ENCODE assay signal across 25 cellular contexts in genomic region chr1:107679518-107679917, GRCh38.
"Had no signal": no experiment of that assay in that cellular context is flagged by ENCODE, and none has a peak within 500 bp of the region (broad histone marks: within the 10 kb centered on the region; RNA-seq: fewer than 3 reads in every experiment).

No MANE protein-coding gene starts in this region.

- H3K36me3 ChIP-seq: brain microvascular endothelial cell, right atrium auricular region, tibial nerve had no signal

- H3K4me1 Mint-ChIP-seq: activated CD4-positive, alpha-beta memory T cell treated with anti-CD3 and anti-CD28 coated beads, Interleukin-2, amount 10 ng/mL, durations not matched to agents 7 days and 5 days; activated CD4-positive, alpha-beta T cell treated with anti-CD3 and anti-CD28 coated beads, Interleukin-2, amount 10 ng/mL, durations not matched to agents 7 days and 5 days; memory B cell; naive thymus-derived CD4-positive, alpha-beta T cell had no signal

- H3K27ac ChIP-seq: brain microvascular endothelial cell, coronary artery, dorsolateral prefrontal cortex, right atrium auricular region, spleen, tibial nerve had no signal

- H3K27me3 ChIP-seq: brain microvascular endothelial cell, dorsolateral prefrontal cortex, right atrium auricular region, spleen, tibial nerve had no signal

- H3K4me1 ChIP-seq: right atrium auricular region, spleen, tibial nerve had no signal

- DNase-seq: activated CD4-positive, alpha-beta memory T cell treated with anti-CD3 and anti-CD28 coated beads, Interleukin-2, amount 10 ng/mL, durations not matched to agents 7 days and 5 days; activated CD4-positive, alpha-beta T cell treated with anti-CD3 and anti-CD28 coated beads for 1 hour; activated CD4-positive, alpha-beta T cell treated with anti-CD3 and anti-CD28 coated beads, Interleukin-2, amount 10 ng/mL, durations not matched to agents 7 days and 5 days; activated CD8-positive, alpha-beta memory T cell treated with anti-CD3 and anti-CD28 coated beads, Interleukin-2, amount 50 U/mL, for 48 hours; activated gamma-delta T cell; activated naive CD4-positive, alpha-beta T cell treated with anti-CD3 and anti-CD28 coated beads, Interleukin-2, amount 50 U/mL, for 16 hours; activated T-cell treated with anti-CD3 and anti-CD28 coated beads, Interleukin-2, amount 50 U/mL, for 24 hours; amniotic stem cell; brain microvascular endothelial cell; dorsolateral prefrontal cortex; effector memory CD4-positive, alpha-beta T cell; erythroblast; head of caudate nucleus; hypothalamus; immature natural killer cell; midbrain; naive thymus-derived CD4-positive, alpha-beta T cell; spleen; stimulated activated naive CD4-positive, alpha-beta T cell; T-helper 2 cell had no signal

- H3K9me3 Mint-ChIP-seq: activated CD4-positive, alpha-beta memory T cell treated with anti-CD3 and anti-CD28 coated beads, Interleukin-2, amount 10 ng/mL, durations not matched to agents 7 days and 5 days; immature natural killer cell had no signal

- H3K4me3 Mint-ChIP-seq: activated CD4-positive, alpha-beta memory T cell treated with anti-CD3 and anti-CD28 coated beads, Interleukin-2, amount 10 ng/mL, durations not matched to agents 7 days and 5 days; activated CD4-positive, alpha-beta T cell treated with anti-CD3 and anti-CD28 coated beads, Interleukin-2, amount 10 ng/mL, durations not matched to agents 7 days and 5 days; activated T-cell treated with anti-CD3 and anti-CD28 coated beads, Interleukin-2, amount 50 U/mL, for 24 hours; immature natural killer cell; memory B cell; naive thymus-derived CD4-positive, alpha-beta T cell; WTC11 had no signal

- H3K4me3 ChIP-seq: coronary artery, dorsolateral prefrontal cortex, right atrium auricular region, spleen, tibial nerve had no signal

- H3K27ac Mint-ChIP-seq: activated CD4-positive, alpha-beta memory T cell treated with anti-CD3 and anti-CD28 coated beads, Interleukin-2, amount 10 ng/mL, durations not matched to agents 7 days and 5 days; activated CD4-positive, alpha-beta T cell treated with anti-CD3 and anti-CD28 coated beads, Interleukin-2, amount 10 ng/mL, durations not matched to agents 7 days and 5 days; activated T-cell treated with anti-CD3 and anti-CD28 coated beads, Interleukin-2, amount 50 U/mL, for 24 hours; memory B cell; naive thymus-derived CD4-positive, alpha-beta T cell; WTC11 had no signal

- H3K27me3 Mint-ChIP-seq: activated CD4-positive, alpha-beta memory T cell treated with anti-CD3 and anti-CD28 coated beads, Interleukin-2, amount 10 ng/mL, durations not matched to agents 7 days and 5 days; activated CD4-positive, alpha-beta T cell treated with anti-CD3 and anti-CD28 coated beads, Interleukin-2, amount 10 ng/mL, durations not matched to agents 7 days and 5 days; activated T-cell treated with anti-CD3 and anti-CD28 coated beads, Interleukin-2, amount 50 U/mL, for 24 hours; memory B cell; naive thymus-derived CD4-positive, alpha-beta T cell had no signal
